20 cellular contexts compared by ENCODE assay signal in genomic region chr22:25484916-25485315, GRCh38.
"Had no signal": no experiment of that assay in that cellular context is flagged by ENCODE, and none has a peak within 500 bp of the region (broad histone marks: within the 10 kb centered on the region; RNA-seq: fewer than 3 reads in every experiment).

No MANE protein-coding gene starts in this region.

- ATAC-seq: foreskin keratinocyte; left lung; naive thymus-derived CD4-positive, alpha-beta T cell had no signal

- H3K9me3 Mint-ChIP-seq: immature natural killer cell, neural progenitor cell had no signal

- H3K4me3 Mint-ChIP-seq: activated B cell treated with CpG ODN at 0.5 μM for 24 hours; immature natural killer cell; naive thymus-derived CD4-positive, alpha-beta T cell; neural progenitor cell had no signal

- H3K4me1 Mint-ChIP-seq: activated B cell treated with CpG ODN at 0.5 μM for 24 hours had no signal

- H3K27ac Mint-ChIP-seq: activated B cell treated with CpG ODN at 0.5 μM for 24 hours, immature natural killer cell, neural progenitor cell had no signal

- H3K27ac ChIP-seq: brain microvascular endothelial cell, foreskin keratinocyte, left lung, neural progenitor cell, sigmoid colon, SJSA1, stomach, transverse colon had no signal

- DNase-seq: activated B cell treated with CpG ODN at 0.5 μM for 24 hours; activated naive CD4-positive, alpha-beta T cell; aorta; brain microvascular endothelial cell; caudate nucleus; dermis blood vessel endothelial cell; effector CD8-positive, alpha-beta T cell; erythroblast; foreskin keratinocyte; immature natural killer cell; kidney glomerular epithelial cell; left lung; sigmoid colon; stimulated activated CD4-positive, alpha-beta T cell treated with anti-CD3 and anti-CD28 coated beads, Interleukin-4, amount 100 ng/mL, for 1 hour; stomach; T-helper 9 cell; transverse colon had no signal

- H3K27me3 Mint-ChIP-seq: activated B cell treated with CpG ODN at 0.5 μM for 24 hours had no signal
